In genomic region chr21:29943885-29944284, GRCh38 we compare ENCODE assay signal across 1 cellular context.
TF ChIP-seq lines count a peak whose summit lies in the region.

No MANE protein-coding gene starts in this region.

TF ChIP-seq in GM23338, 12 proteins besides CTCF, POLR2A, EP300 and RAD21 (continued from another document):
- TF ChIP-seq ZNF462 (CRISPR knock-in tag; IDR thresholded peaks at IDR 0.05): no peak
- TF ChIP-seq POLR2AphosphoS5 (IDR thresholded peaks at IDR 0.05; ENCODE audit: low read depth): no peak
- no peak for TF ChIP-seq EZH2 (IDR thresholded peaks at IDR 0.05; ENCODE audit: low read depth, unreplicated experiment)
- TF ChIP-seq ZNF114 (CRISPR knock-in tag; IDR thresholded peaks at IDR 0.05): no peak
- TF ChIP-seq CREB1 (CRISPR knock-in tag; IDR thresholded peaks at IDR 0.05; ENCODE audit: low read depth): no peak
- TF ChIP-seq JUNB (IDR thresholded peaks at IDR 0.05; ENCODE audit: unreplicated experiment): no peak
